8 cellular contexts compared by ENCODE assay signal in genomic region chr5:141637693-141638419, GRCh38. TPM values are rescaled to one million over a fixed set of nuclear protein-coding genes. Genes with fewer than 3 reads are reported as not detected.
DNase-seq lines count a peak whose midpoint lies in the region; ATAC-seq and TF ChIP-seq lines count a peak whose summit lies in the region.

No MANE protein-coding gene starts in this region.

- no peak for TF ChIP-seq RAD21 in HCT116 (IDR thresholded peaks at IDR 0.05; ENCODE audit: low read depth)

- H3K9me3 ChIP-seq in HCT116 (ENCODE audit: control insufficient read depth in 1 of 2, insufficient read depth in 1 of 2, low read depth in 1 of 2, low read length in 2 of 2) = no peaks in the 10 kb centered on the region
- H3K9me3 ChIP-seq in endodermal cell (ENCODE audit: control insufficient read depth, low read length) = no peaks in the 10 kb centered on the region

- H3K9me2 ChIP-seq in HCT116 (ENCODE audit: insufficient read depth) = no peaks in the 10 kb centered on the region

- peaks cover 6% of the 10 kb centered on the region for H3K36me3 Mint-ChIP-seq in endodermal cell (ENCODE audit: low read depth)

- H3K4me1 ChIP-seq in HCT116 (ENCODE audit: control insufficient read depth in 1 of 2, insufficient read depth in 2 of 2, low read length in 2 of 2) (peaks cover 10 to 40% of the 10 kb centered on the region in 2 experiments), endodermal cell (ENCODE audit: control insufficient read depth, insufficient read depth, low read length) (no peaks in the 10 kb centered on the region)

- H3K4me3 Mint-ChIP-seq in endodermal cell = peak overlapping the region; percentile 91

- peak overlapping the region; percentile 76 for H3K9ac ChIP-seq in HCT116 (ENCODE audit: low read length)
- peak overlapping the region; percentile 11 for H3K9ac ChIP-seq in endodermal cell (ENCODE audit: extremely low read depth, low read length, poor library complexity, severe bottlenecking)

- TF ChIP-seq CTCF in HCT116 (IDR thresholded peaks at IDR 0.05 in 2 of 3, conservative IDR thresholded peaks at IDR 0.05 in 1 of 3; ENCODE audit: borderline replicate concordance in 1 of 3, insufficient read depth in 1 of 3, low read depth in 2 of 3, low read length in 2 of 3) (peak in 2 of 3 experiments; percentile 43 to 45; a peak in 4 of 6 replicates), endodermal cell (conservative IDR thresholded peaks at IDR 0.05) (peak; percentile 63)

- H3K27ac ChIP-seq in HCT116 (ENCODE audit: low read depth, low read length) (peak overlapping the region; percentile 62), endodermal cell (ENCODE audit: low read depth, low read length) (no peak overlapping the region)

- ATAC-seq in HCT116 (peak; percentile 28), HG02588 (IDR thresholded peaks at IDR 0.05; ENCODE audit: unreplicated experiment) (no peak)
- peak; percentile 40 for ATAC-seq in stimulated activated naive CD8-positive, alpha-beta T cell treated with anti-CD3 and anti-CD28 coated beads, Interleukin-15, Interleukin-2, amounts not matched to agents 100 U/mL and 50 U/mL, for 24 hours

- no peak for TF ChIP-seq POLR2A in HCT116 (IDR thresholded peaks at IDR 0.05; ENCODE audit: borderline replicate concordance, extremely low read depth, insufficient read depth, insufficient read length)

- POLR2A ChIA-PET in HCT116 (lab: Charles Lee) = interaction anchor here (2.0 kb wide), 1 partner anchor 19 kb away, joined by 14 read pairs; the partner anchor contains the start of gene DIAPH1

- H3K27me3 ChIP-seq in HCT116 (ENCODE audit: insufficient read depth, low read length) = no peaks in the 10 kb centered on the region
- peaks cover 12% of the 10 kb centered on the region for H3K27me3 ChIP-seq in endodermal cell (ENCODE audit: control insufficient read depth, insufficient read depth, low read length, poor library complexity, severe bottlenecking)

- peaks cover 19% of the 10 kb centered on the region for H3K4me1 Mint-ChIP-seq in endodermal cell

- peaks cover 6% of the 10 kb centered on the region for H3K27me3 Mint-ChIP-seq in endodermal cell (ENCODE audit: insufficient read depth)

- no peaks in the 10 kb centered on the region for H4K20me1 ChIP-seq in HCT116 (ENCODE audit: insufficient read depth)

- peaks cover 36% of the 10 kb centered on the region for H3K79me2 ChIP-seq in HCT116 (ENCODE audit: insufficient read depth, low read length)

- CTCF ChIA-PET in HCT116 (lab: Charles Lee) = interaction anchor here (1.0 to 3.5 kb wide), 5 partner anchors 19 to 242 kb away, joined by 3 to 35 read pairs (median 7); partner anchors contain the start of genes DIAPH1 and PCDHGA10

- DNase-seq in DMS53 (lab: John Stamatoyannopoulos, UW) (peak; percentile 81), HCT116 (ENCODE audit: low read depth, low spot score) (no peak), NCI-H69 (lab: John Stamatoyannopoulos, UW) (peak; percentile 43), endodermal cell (peak; percentile 96), midbrain (lab: John Stamatoyannopoulos, UW) (peak; percentile 8)
- DNase-seq in activated CD8-positive, alpha-beta memory T cell treated with anti-CD3 and anti-CD28 coated beads for 24 hours = peak; percentile 89
- DNase-seq in stimulated activated naive CD8-positive, alpha-beta T cell treated with anti-CD3 and anti-CD28 coated beads, Interleukin-15, Interleukin-2, amounts not matched to agents 100 U/mL and 50 U/mL, for 24 hours = peak; percentile 77

- peak overlapping the region; percentile 78 to 96 for H3K4me3 ChIP-seq in HCT116 (replicated peaks in 1 of 2; ENCODE audit: low read depth in 1 of 2, low read length in 2 of 2)
- H3K4me3 ChIP-seq in endodermal cell (ENCODE audit: low read length) = peak overlapping the region; percentile 96

- no peaks in the 10 kb centered on the region for H3K9me3 Mint-ChIP-seq in endodermal cell

- 10 to 21% methylated on average over 12 to 45 of the region's 45 CpGs for WGBS in endodermal cell (ENCODE audit: insufficient coverage in 1 of 2, insufficient read length in 1 of 2), 2 experiments

- intact Hi-C loops in HCT116 (cut with micrococcal nuclease) = no loop called here

- H3K27ac Mint-ChIP-seq in endodermal cell = no peak overlapping the region

- peak overlapping the region; percentile 98 for H3K4me2 ChIP-seq in HCT116 (ENCODE audit: low read length)

- BruUV-seq in HCT116 (replicated peaks; lab: Mats Ljungman, UMichigan) = TSS peak; percentile 40

- H3K36me3 ChIP-seq in HCT116 (ENCODE audit: control insufficient read depth in 1 of 2, insufficient read depth in 2 of 2, low read length in 2 of 2) (0 out of 4 replicates have a peak, but pooled peaks cover 0 to 4% of the 10 kb centered on the region in 2 experiments), endodermal cell (ENCODE audit: control insufficient read depth, insufficient read depth, low read length) (peaks cover 18% of the 10 kb centered on the region)

- RAD21 ChIA-PET in HCT116 (lab: Charles Lee; ENCODE audit: low non-redundant PET in 1 of 2, low total read pairs in 2 of 2, uncharacterized antibody in 2 of 2, unreplicated experiment in 2 of 2) = interaction anchor here in 1 of 2 experiments (1.4 to 1.8 kb wide), 2 partner anchors 19 to 46 kb away, joined by 3 to 9 read pairs; partner anchors contain the start of gene DIAPH1

- no peak overlapping the region for H2AFZ ChIP-seq in HCT116 (ENCODE audit: low read depth, low read length, poor library complexity, severe bottlenecking)

TF ChIP-seq in HCT116, 20 proteins besides CTCF, POLR2A, EP300 and RAD21:
- TF ChIP-seq POLR2AphosphoS5 (IDR thresholded peaks at IDR 0.05; ENCODE audit: low read depth, low read length) = peak; percentile 24; the same call in 1 of the 2 replicates
- peak; percentile 37; the same call in 1 of the 2 replicates for TF ChIP-seq ZFX (IDR thresholded peaks at IDR 0.05)
- TF ChIP-seq EGR1 (IDR thresholded peaks at IDR 0.05; ENCODE audit: low read depth) = no peak

RNA-seq across cellular contexts. Expression of gene RELL2, which starts 1.1 kb away (rescaled TPM):
- total RNA-seq in HCT116 (2021; ENCODE audit: unreplicated experiment) (8.7 TPM), endodermal cell (1 to 10 TPM; 3.1 to 6.2 TPM)
- polyA plus RNA-seq in HCT116 (2012) = 5.1 and 5.4 TPM in 2 replicates
- 6.4 TPM for polyA plus RNA-seq in endodermal cell (2013, experiment 1 of 2)
- polyA plus RNA-seq in endodermal cell (2013, experiment 2 of 2) = 3.8 TPM

RNA-seq across cellular contexts. Expression of gene HDAC3, which starts 1.2 kb away (rescaled TPM):
- total RNA-seq in HCT116 (2021; ENCODE audit: unreplicated experiment) = 91.9 TPM
- 91.2 and 93.8 TPM in 2 replicates for polyA plus RNA-seq in HCT116 (2012)
- total RNA-seq in endodermal cell = 10 to 100 TPM; 73.3 to 78.9 TPM
- polyA plus RNA-seq in endodermal cell (2013, experiment 1 of 2) = 91.5 TPM
- 74.8 TPM for polyA plus RNA-seq in endodermal cell (2013, experiment 2 of 2)

RNA-seq across cellular contexts. Expression of gene FCHSD1, which starts 13.4 kb away (rescaled TPM):
- total RNA-seq in HCT116 (2021; ENCODE audit: unreplicated experiment) = 37.2 TPM
- 29.5 and 30.8 TPM in 2 replicates for polyA plus RNA-seq in HCT116 (2012)
- total RNA-seq in endodermal cell = 10 to 100 TPM; 34.8 to 41.7 TPM
- polyA plus RNA-seq in endodermal cell (2013, experiment 1 of 2) = 30.3 TPM
- 23.9 TPM for polyA plus RNA-seq in endodermal cell (2013, experiment 2 of 2)

RNA-seq across cellular contexts. Expression of gene DIAPH1, which starts 19.1 kb away (rescaled TPM):
- total RNA-seq in HCT116 (2021; ENCODE audit: unreplicated experiment) = 142 TPM
- 98.0 and 103 TPM in 2 replicates for polyA plus RNA-seq in HCT116 (2012)
- 100 to 1,000 TPM; 104 to 106 TPM for total RNA-seq in endodermal cell
- 55.4 TPM for polyA plus RNA-seq in endodermal cell (2013, experiment 1 of 2)
- 53.9 TPM for polyA plus RNA-seq in endodermal cell (2013, experiment 2 of 2)

RNA-seq across cellular contexts. Expression of gene ARAP3, which starts 44.2 kb away (rescaled TPM):
- total RNA-seq in HCT116 (2021; ENCODE audit: unreplicated experiment) = 15.1 TPM
- polyA plus RNA-seq in HCT116 (2012) = 10.4 and 10.6 TPM in 2 replicates
- 10 to 100 TPM; 32.5 to 41.3 TPM for total RNA-seq in endodermal cell
- polyA plus RNA-seq in endodermal cell (2013, experiment 1 of 2) = 29.7 TPM
- polyA plus RNA-seq in endodermal cell (2013, experiment 2 of 2) = 27.0 TPM
